In genomic region chr5:172697123-172698121, GRCh38 we compare ENCODE assay signal across 8 cellular contexts. TPM values are rescaled to one million over a fixed set of nuclear protein-coding genes. Genes with fewer than 3 reads are reported as not detected.
DNase-seq lines count a peak whose midpoint lies in the region; ATAC-seq and TF ChIP-seq lines count a peak whose summit lies in the region.

No MANE protein-coding gene starts in this region.

- H3K9me3 ChIP-seq in left lung, result no peaks in the 10 kb centered on the region

- H3K27me3 Mint-ChIP-seq in activated CD4-positive, alpha-beta T cell treated with anti-CD3 and anti-CD28 coated beads, Interleukin-2, amount 10 ng/mL, durations not matched to agents 24 days and 14 days, result peaks cover 22% of the 10 kb centered on the region

- H3K36me3 ChIP-seq in left lung, result no peaks in the 10 kb centered on the region

- TF ChIP-seq CTCF in AG09309 (IDR thresholded peaks at IDR 0.05; ENCODE audit: control insufficient read depth, insufficient read depth, low read depth, low read length, missing control alignments) (peak; percentile 93), left lung (IDR thresholded peaks at IDR 0.05) (peak; percentile 81 to 89)

- H3K27me3 ChIP-seq in left lung, result peaks cover 0 to 12% of the 10 kb centered on the region in 2 donors

- H3K27ac ChIP-seq in left lung, result peak overlapping the region; percentile 70 to 81

- peak; percentile 83 for ATAC-seq in GM18909 (IDR thresholded peaks at IDR 0.05; ENCODE audit: poor library complexity, unreplicated experiment)
- peak; percentile 91 for ATAC-seq in HG03354 (IDR thresholded peaks at IDR 0.05; ENCODE audit: poor library complexity, severe bottlenecking, unreplicated experiment)
- peak; percentile 90 for ATAC-seq in left lung

- H3K4me1 Mint-ChIP-seq in activated CD4-positive, alpha-beta T cell treated with anti-CD3 and anti-CD28 coated beads, Interleukin-2, amount 10 ng/mL, durations not matched to agents 24 days and 14 days, result peaks cover 14% of the 10 kb centered on the region

- intact Hi-C loops in activated CD4-positive, alpha-beta T cell treated with anti-CD3 and anti-CD28 coated beads, Interleukin-2, amount 10 ng/mL, durations not matched to agents 24 days and 14 days (cut with micrococcal nuclease), result loop anchor here (1.0 to 10.0 kb wide), 5 partner anchors 55 to 403 kb away; partner anchors contain the start of gene SH3PXD2B
- intact Hi-C loops in left lung (cut with DNase I), result loop anchor here in 1 of 2 donors (5.0 kb wide), 1 partner anchor 220 kb away; no protein-coding TSS in a partner anchor

- peak overlapping the region; percentile 81 for H3K27ac Mint-ChIP-seq in activated CD4-positive, alpha-beta T cell treated with anti-CD3 and anti-CD28 coated beads, Interleukin-2, amount 10 ng/mL, durations not matched to agents 24 days and 14 days

- H3K4me3 ChIP-seq in AG09309 (ENCODE audit: control insufficient read depth, low read depth, low read length) (peak overlapping the region; percentile 71), left lung (peak overlapping the region; percentile 53 to 62)

- peak overlapping the region; percentile 87 for H3K4me3 Mint-ChIP-seq in activated CD4-positive, alpha-beta T cell treated with anti-CD3 and anti-CD28 coated beads, Interleukin-2, amount 10 ng/mL, durations not matched to agents 24 days and 14 days

- H3K4me1 ChIP-seq in left lung, result peaks cover 10 to 20% of the 10 kb centered on the region in 2 donors

- DNase-seq in AG09309 (ENCODE audit: low read depth) (peak; percentile 35), NCI-H524 treated with DMSO at 0.1 percent for 48 hours (lab: John Stamatoyannopoulos, UW) (peak; percentile 29), dedifferentiated amniotic fluid mesenchymal stem cell (ENCODE audit: extremely low spot score) (peak; percentile 88), left lung (peak; percentile 91 to 92)
- peak; percentile 95 for DNase-seq in activated CD4-positive, alpha-beta T cell treated with anti-CD3 and anti-CD28 coated beads, Interleukin-2, amount 10 ng/mL, durations not matched to agents 24 days and 14 days
- DNase-seq in stimulated activated CD4-positive, alpha-beta T cell treated with anti-CD3 and anti-CD28 coated beads, Interleukin-2, amount 100 ng/mL, for 4 hours (ENCODE audit: low read depth), result peak; percentile 79

- no peaks in the 10 kb centered on the region for H3K36me3 Mint-ChIP-seq in activated CD4-positive, alpha-beta T cell treated with anti-CD3 and anti-CD28 coated beads, Interleukin-2, amount 10 ng/mL, durations not matched to agents 24 days and 14 days (ENCODE audit: low read depth)

- no peaks in the 10 kb centered on the region for H3K9me3 Mint-ChIP-seq in activated CD4-positive, alpha-beta T cell treated with anti-CD3 and anti-CD28 coated beads, Interleukin-2, amount 10 ng/mL, durations not matched to agents 24 days and 14 days

RNA-seq across cellular contexts. Expression of gene NEURL1B, which starts 56.4 kb away (rescaled TPM):
- 0.05 and 0.31 TPM in 2 replicates for total RNA-seq in activated CD4-positive, alpha-beta T cell treated with anti-CD3 and anti-CD28 coated beads, Interleukin-2, amount 10 ng/mL, durations not matched to agents 24 days and 14 days
- total RNA-seq in left lung, result 10 to 100 TPM; 11.8 to 22.0 TPM

Comparison
In these comparisons a context has a peak if more than half of its experiments do, and no peak if none do; other contexts are left out.
1. Peak in every context shown above with its lines: DNase-seq, ATAC-seq, H3K4me3 ChIP-seq and H3K27ac ChIP-seq.
2. DNase-seq: peak in every context shown above with its lines; median percentile 95 in activated CD4-positive, alpha-beta T cell treated with anti-CD3 and anti-CD28 coated beads, Interleukin-2, amount 10 ng/mL, durations not matched to agents 24 days and 14 days; 92 in left lung; 88 in dedifferentiated amniotic fluid mesenchymal stem cell; 79 in stimulated activated CD4-positive, alpha-beta T cell treated with anti-CD3 and anti-CD28 coated beads, Interleukin-2, amount 100 ng/mL, for 4 hours; 35 in AG09309; 29 in NCI-H524 treated with DMSO at 0.1 percent for 48 hours.